In genomic region chr10:46517541-46517940, GRCh38 we compare ENCODE assay signal across 2 cellular contexts.
TF ChIP-seq lines count a peak whose summit lies in the region.

No MANE protein-coding gene starts in this region.

TF ChIP-seq in GM23338, 12 proteins besides CTCF, POLR2A, EP300 and RAD21:
- no peak for TF ChIP-seq ETS1 (IDR thresholded peaks at IDR 0.05)
- TF ChIP-seq CREB1 (CRISPR knock-in tag; IDR thresholded peaks at IDR 0.05; ENCODE audit: low read depth), result no peak
- no peak for TF ChIP-seq ZNF114 (CRISPR knock-in tag; IDR thresholded peaks at IDR 0.05)
- no peak for TF ChIP-seq ZNF462 (CRISPR knock-in tag; IDR thresholded peaks at IDR 0.05)
- TF ChIP-seq STAT1 (IDR thresholded peaks at IDR 0.05; ENCODE audit: unreplicated experiment), result no peak

TF ChIP-seq in HEK293T, 16 proteins besides CTCF, POLR2A, EP300 and RAD21 (continued from another document):
- TF ChIP-seq FOXA1 (IDR thresholded peaks at IDR 0.05) (no peak), PKNOX1 (IDR thresholded peaks at IDR 0.05) (no peak), NFRKB (IDR thresholded peaks at IDR 0.05) (no peak), ARNT (IDR thresholded peaks at IDR 0.05) (no peak), TARDBP (IDR thresholded peaks at IDR 0.05) (no peak), LEF1 (IDR thresholded peaks at IDR 0.05; ENCODE audit: borderline replicate concordance) (no peak), CTBP1 (IDR thresholded peaks at IDR 0.05; ENCODE audit: borderline replicate concordance) (no peak), L3MBTL2 (conservative IDR thresholded peaks at IDR 0.05) (no peak), ELF4 (IDR thresholded peaks at IDR 0.05) (no peak), HDGF (IDR thresholded peaks at IDR 0.05; ENCODE audit: borderline replicate concordance) (no peak), SP1 (IDR thresholded peaks at IDR 0.05) (no peak), FOXM1 (IDR thresholded peaks at IDR 0.05; ENCODE audit: borderline replicate concordance) (no peak)
TF ChIP-seq in HEK293T: peak in this region for 0.
